23 cellular contexts compared by ENCODE assay signal in the genomic region with DNA sequence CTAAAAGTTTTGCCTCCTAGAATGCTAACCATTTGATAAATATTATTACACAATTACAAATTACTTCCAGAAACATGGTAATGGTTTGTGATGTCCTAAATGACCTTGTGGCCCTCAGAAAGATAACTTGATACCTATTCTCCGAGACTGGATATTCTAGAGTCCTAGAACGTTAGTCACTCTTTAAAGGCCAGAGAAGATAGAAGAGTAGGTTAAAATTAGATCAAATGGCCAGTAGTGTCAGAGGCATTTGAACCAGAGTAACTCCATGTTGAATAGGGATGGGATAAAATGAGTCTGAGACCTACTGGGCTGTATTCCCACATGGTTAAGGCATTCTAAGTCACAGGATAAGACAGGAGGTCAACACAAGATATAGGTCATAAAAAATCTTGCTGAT.
"Had no signal": no experiment of that assay in that cellular context is flagged by ENCODE, and none has a peak within 500 bp of the region (broad histone marks: within the 10 kb centered on the region; RNA-seq: fewer than 3 reads in every experiment).

No MANE protein-coding gene starts in this region.

- DNase-seq: colonic mucosa; cortex of kidney; dermis blood vessel endothelial cell; dorsolateral prefrontal cortex; effector CD4-positive, alpha-beta T cell; effector CD8-positive, alpha-beta T cell; effector memory CD4-positive, alpha-beta T cell; effector memory CD8-positive, alpha-beta T cell; endodermal cell; erythroblast; esophagus squamous epithelium; foreskin fibroblast; foreskin keratinocyte; foreskin melanocyte; gastrocnemius medialis; glutamatergic neuron; head of caudate nucleus; heart left ventricle; heart right ventricle had no signal

- H3K4me1 ChIP-seq: colonic mucosa, esophagus muscularis mucosa, esophagus squamous epithelium, foreskin keratinocyte, gastrocnemius medialis, gastroesophageal sphincter, heart left ventricle, heart right ventricle had no signal

- H3K27me3 ChIP-seq: colonic mucosa, esophagus muscularis mucosa, esophagus squamous epithelium, gastrocnemius medialis, gastroesophageal sphincter, heart left ventricle, heart right ventricle had no signal

- H3K9me3 ChIP-seq: colonic mucosa, esophagus muscularis mucosa, esophagus squamous epithelium, gastrocnemius medialis, gastroesophageal sphincter, heart left ventricle, heart right ventricle had no signal

- H3K4me3 ChIP-seq: colonic mucosa, coronary artery, dorsolateral prefrontal cortex, esophagus muscularis mucosa, esophagus squamous epithelium, gastrocnemius medialis, gastroesophageal sphincter, heart left ventricle, heart right ventricle had no signal

- H3K27ac ChIP-seq: colonic mucosa, coronary artery, dorsolateral prefrontal cortex, epithelial cell of prostate, esophagus muscularis mucosa, esophagus squamous epithelium, foreskin keratinocyte, gastrocnemius medialis, gastroesophageal sphincter, heart left ventricle, heart right ventricle had no signal

- H3K36me3 ChIP-seq: colonic mucosa, esophagus muscularis mucosa, esophagus squamous epithelium, gastrocnemius medialis, gastroesophageal sphincter, heart left ventricle, heart right ventricle had no signal
